In genomic region chr22:27726726-27727449, GRCh38 we compare ENCODE assay signal across 8 cellular contexts.
A peak's percentile ranks its signal among the peaks of the same experiment; 100 is the strongest.
DNase-seq lines count a peak whose midpoint lies in the region; ATAC-seq and TF ChIP-seq lines count a peak whose summit lies in the region.

No MANE protein-coding gene starts in this region.

- intact Hi-C loops in testis (cut with DNase I; ENCODE audit: low total_unique reads): no loop called here

- no peaks in the 10 kb centered on the region for H3K9me3 Mint-ChIP-seq in HFFc6

- H3K4me3 ChIP-seq in testis: no peak overlapping the region

- H3K4me3 Mint-ChIP-seq in HFFc6: peak overlapping the region; percentile 6; the same call in 1 of the 2 replicates

- TF ChIP-seq POLR2A in testis (IDR thresholded peaks at IDR 0.05): no peak

- H3K27ac ChIP-seq in angular gyrus (ENCODE audit: low read depth, low read length): peak overlapping the region; percentile 9
- peak overlapping the region in 1 of 2 donors; percentile 30 for H3K27ac ChIP-seq in testis

- H3K4me1 Mint-ChIP-seq in HFFc6 (ENCODE audit: low read depth): peaks cover 15% of the 10 kb centered on the region

- ATAC-seq in HG03565 (IDR thresholded peaks at IDR 0.05; ENCODE audit: unreplicated experiment) (no peak), HG03045 (IDR thresholded peaks at IDR 0.05; ENCODE audit: unreplicated experiment) (no peak)

- H3K36me3 Mint-ChIP-seq in HFFc6 (ENCODE audit: low read depth): no peaks in the 10 kb centered on the region

- H3K27me3 ChIP-seq in testis: no peaks in the 10 kb centered on the region

- WGBS in testis, 2 donors: 52 to 55% methylated on average over 12 of the region's 12 CpGs

- H3K36me3 ChIP-seq in testis (ENCODE audit: low read depth, missing control alignments): no peaks in the 10 kb centered on the region

- H3K27ac Mint-ChIP-seq in HFFc6: peak overlapping the region; percentile 18; the same call in 1 of the 2 replicates

- no peak for TF ChIP-seq CTCF in HFFc6 (IDR thresholded peaks at IDR 0.05)
- no peak for TF ChIP-seq CTCF in testis (IDR thresholded peaks at IDR 0.05)

- DNase-seq in HFFc6: no peak
- DNase-seq in iris pigment epithelial cell (ENCODE audit: low read depth): peak; percentile 51
- DNase-seq in testis: peak; percentile 60
- no peak for DNase-seq in NCI-H1092 (lab: John Stamatoyannopoulos, UW)
- no peak for DNase-seq in NCI-H1105 (lab: John Stamatoyannopoulos, UW)

- H3K9me3 ChIP-seq in testis: no peaks in the 10 kb centered on the region

- peaks cover 22% of the 10 kb centered on the region for H3K27me3 Mint-ChIP-seq in HFFc6 (ENCODE audit: insufficient read depth)

- H3K4me1 ChIP-seq in testis: peaks cover 12% of the 10 kb centered on the region

Comparison
In these comparisons a context has a peak if more than half of its experiments do, and no peak if none do; other contexts are left out.
1. DNase-seq: peak in iris pigment epithelial cell (single experiment) and testis (single experiment); none in HFFc6 (single experiment), NCI-H1092 (single experiment) and NCI-H1105 (single experiment).